ENCODE assay signal across 8 cellular contexts in genomic region chrX:103554687-103555417, GRCh38. TPM values are rescaled to one million over a fixed set of nuclear protein-coding genes. Genes with fewer than 3 reads are reported as not detected.
DNase-seq lines count a peak whose midpoint lies in the region; ATAC-seq and TF ChIP-seq lines count a peak whose summit lies in the region.

No MANE protein-coding gene starts in this region.

- TF ChIP-seq CTCF in spleen (IDR thresholded peaks at IDR 0.05 in 8 of 11, conservative IDR thresholded peaks at IDR 0.05 in 3 of 11): no peak

- peak; percentile 77 for DNase-seq in SK-N-DZ (ENCODE audit: low spot score)
- DNase-seq in adipocyte (ENCODE audit: low read depth): peak; percentile 28
- DNase-seq in iPS DF 19.7 (ENCODE audit: low read depth, low spot score): peak; percentile 65
- no peak for DNase-seq in spleen
- DNase-seq in glomerular visceral epithelial cell (ENCODE audit: extremely low spot score): no peak
- DNase-seq in NCI-H446 treated with DMSO at 0.1 percent for 48 hours (lab: John Stamatoyannopoulos, UW): no peak

- H3K9me3 ChIP-seq in adipocyte (ENCODE audit: control insufficient read depth, low read length) (no peaks in the 10 kb centered on the region), spleen (no peaks in the 10 kb centered on the region)

- ATAC-seq in GM18907 (IDR thresholded peaks at IDR 0.05; ENCODE audit: unreplicated experiment): peak; percentile 95
- ATAC-seq in HG03025 (IDR thresholded peaks at IDR 0.05; ENCODE audit: low FRiP score, unreplicated experiment): peak; percentile 77

- no peak overlapping the region for H3K9ac ChIP-seq in adipocyte (ENCODE audit: low read length)

- H3K27me3 ChIP-seq in adipocyte (replicated peaks; ENCODE audit: control insufficient read depth, insufficient read depth, low read length) (peaks cover 20% of the 10 kb centered on the region), spleen (replicated peaks in 1 of 7) (peaks cover 0 to 5% (median 0%) of the 10 kb centered on the region in 7 donors)

- intact Hi-C loops in spleen (cut with DNase I; ENCODE audit: low total_unique reads): no loop called here

- WGBS in spleen, 5 donors: 1 to 18% (median 3%) methylated on average over 13 to 19 of the region's 19 CpGs

- no peak for TF ChIP-seq POLR2A in spleen (IDR thresholded peaks at IDR 0.05)

- H3K36me3 ChIP-seq in adipocyte (ENCODE audit: control insufficient read depth, insufficient read depth, low read length, severe bottlenecking) (no peaks in the 10 kb centered on the region), spleen (no peaks in the 10 kb centered on the region)

- no peak overlapping the region for H3K27ac ChIP-seq in spleen

- H3K4me1 ChIP-seq in adipocyte (ENCODE audit: control insufficient read depth, insufficient read depth, low read length): peaks cover 30% of the 10 kb centered on the region
- H3K4me1 ChIP-seq in spleen: peaks cover 0 to 7% (median 0%) of the 10 kb centered on the region in 6 donors

- H3K4me3 ChIP-seq in adipocyte (ENCODE audit: low read length) (no peak overlapping the region), spleen (peak overlapping the region; percentile 12 to 65 (median 29))

RNA-seq across cellular contexts. Expression of gene TCEAL4, which starts 30.5 kb away (rescaled TPM):
- polyA plus RNA-seq in SK-N-DZ (2014; cell fraction: cytosol; rRNA removed): 35.8 and 46.2 TPM in 2 replicates
- polyA plus RNA-seq in SK-N-DZ (2014; cell fraction: nucleus; rRNA removed): 20.5 and 22.0 TPM in 2 replicates
- 10 to 100 TPM; 38.5 to 76.0 (median 63.1) TPM for total RNA-seq in spleen
- 100 to 1,000 TPM in 2 of 3 donors, 10 to 100 TPM in 1; 96.4 to 157 (median 104) TPM for polyA plus RNA-seq in spleen

RNA-seq across cellular contexts. Expression of gene RAB40A, which starts 35.6 kb away (rescaled TPM):
- 0.20 and 0.43 TPM in 2 replicates for polyA plus RNA-seq in SK-N-DZ (2014; cell fraction: cytosol; rRNA removed)
- polyA plus RNA-seq in SK-N-DZ (2014; cell fraction: nucleus; rRNA removed): 1.6 and 1.8 TPM in 2 replicates
- total RNA-seq in spleen: 1 to 10 TPM in 2 of 7 donors, under 1 TPM in 4, not detected in 1; 0.51 to 1.6 (median 0.77) TPM
- polyA plus RNA-seq in spleen: under 1 TPM; 0.12 to 0.35 (median 0.17) TPM

RNA-seq across cellular contexts. Expression of gene TCEAL3, which starts 52.9 kb away (rescaled TPM):
- 5.5 and 10.6 TPM in 2 replicates for polyA plus RNA-seq in SK-N-DZ (2014; cell fraction: cytosol; rRNA removed)
- 1.2 and 5.8 TPM in 2 replicates for polyA plus RNA-seq in SK-N-DZ (2014; cell fraction: nucleus; rRNA removed)
- 10 to 100 TPM; 16.1 to 30.0 (median 26.2) TPM for total RNA-seq in spleen
- polyA plus RNA-seq in spleen: 10 to 100 TPM; 20.7 to 36.4 (median 21.1) TPM

Comparison
In these comparisons a context has a peak if more than half of its experiments do, and no peak if none do; other contexts are left out.
1. DNase-seq: peak in SK-N-DZ (single experiment), adipocyte (single experiment) and iPS DF 19.7 (single experiment); none in spleen (single experiment), glomerular visceral epithelial cell (single experiment) and NCI-H446 treated with DMSO at 0.1 percent for 48 hours (single experiment).